ENCODE assay signal across 8 cellular contexts in the genomic region with DNA sequence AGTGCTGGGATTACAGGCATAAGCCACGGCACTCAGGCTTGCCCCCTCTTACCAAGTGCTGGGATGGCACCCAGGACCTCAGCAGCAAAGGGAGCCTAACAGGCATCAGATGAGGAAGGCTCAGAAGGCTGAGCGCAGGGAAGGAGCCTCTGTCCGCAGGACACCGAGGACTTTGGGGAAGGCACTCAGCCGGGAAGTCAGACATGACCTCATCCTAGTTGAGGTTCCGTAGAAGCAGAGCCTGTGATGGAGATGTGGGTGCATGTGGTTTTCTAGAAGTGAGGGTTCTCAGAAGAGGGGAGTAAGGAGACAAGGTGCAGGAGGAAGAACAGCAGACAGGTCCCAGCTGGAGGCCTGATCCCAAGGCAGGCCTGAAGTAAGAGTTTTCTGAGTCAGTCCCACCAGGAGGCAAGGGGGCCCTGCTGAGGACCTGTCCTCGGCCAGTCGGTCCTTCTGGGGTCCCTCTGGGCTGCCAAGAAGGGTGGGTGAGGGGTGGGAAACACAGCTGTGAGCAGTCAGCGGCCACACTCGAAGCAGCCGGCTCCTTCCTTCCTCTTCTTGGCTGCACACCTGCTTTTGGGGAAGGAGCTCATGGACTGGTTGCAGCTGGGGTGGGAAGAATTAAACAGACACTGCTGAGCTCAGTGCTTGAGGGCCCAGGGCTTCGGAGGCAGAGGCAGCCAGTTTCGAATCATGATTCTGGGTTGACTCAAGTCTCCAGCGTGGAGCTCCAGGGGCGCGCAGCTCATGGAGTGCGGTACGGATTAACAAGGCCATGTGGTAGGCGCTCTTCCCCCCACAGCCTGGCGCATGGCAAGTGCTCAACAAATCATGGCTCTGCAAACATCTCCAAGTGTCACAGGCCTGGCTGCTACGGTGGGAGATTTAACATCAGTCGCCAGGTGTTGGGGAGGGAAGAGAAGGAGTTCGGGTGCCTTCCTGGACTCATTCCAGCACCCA. TPM values are rescaled to one million over a fixed set of nuclear protein-coding genes. Genes with fewer than 3 reads are reported as not detected.
DNase-seq lines count a peak whose midpoint lies in the region; ATAC-seq and TF ChIP-seq lines count a peak whose summit lies in the region.

No MANE protein-coding gene starts in this region.

- no peaks in the 10 kb centered on the region for H3K9me3 ChIP-seq in smooth muscle cell (replicated peaks; ENCODE audit: low read depth)

- peak overlapping the region; percentile 53 to 70 (median 66) for H3K27ac Mint-ChIP-seq in IgD-negative memory B cell

- peak; percentile 63 for DNase-seq in SKM-1 treated with dmso at 0.1 percent for 144 hours (lab: John Stamatoyannopoulos, UW; ENCODE audit: unreplicated experiment)
- DNase-seq in cardiac septum (ENCODE audit: low spot score), result peak; percentile 83
- no peak for DNase-seq in smooth muscle cell (lab: John Stamatoyannopoulos, UW; ENCODE audit: unreplicated experiment)
- DNase-seq in stimulated activated CD4-positive, alpha-beta T cell treated with anti-CD3 and anti-CD28 coated beads, Interleukin-4, amount 100 ng/mL, for 24 hours, result no peak
- DNase-seq in NCI-H345 treated with DMSO at 0.1 percent for 48 hours (lab: John Stamatoyannopoulos, UW; ENCODE audit: unreplicated experiment), result no peak
- DNase-seq in activated CD8-positive, alpha-beta memory T cell treated with anti-CD3 and anti-CD28 coated beads, Interleukin-2, amount 50 U/mL, for 48 hours, result no peak

- no peak overlapping the region for H3K4me3 ChIP-seq in smooth muscle cell

- no peaks in the 10 kb centered on the region for H3K27me3 ChIP-seq in smooth muscle cell (ENCODE audit: low read depth)

- TF ChIP-seq CTCF in smooth muscle cell (IDR thresholded peaks at IDR 0.05; ENCODE audit: borderline replicate concordance, insufficient read depth, poor library complexity, severe bottlenecking), result no peak

- H3F3A ChIP-seq in smooth muscle cell (ENCODE audit: low read depth), result no peaks in the 10 kb centered on the region

- peaks cover 3% of the 10 kb centered on the region for H3K36me3 Mint-ChIP-seq in IgD-negative memory B cell

- peak overlapping the region in 3 of 4 donors; percentile 35 to 88 (median 78) for H3K4me3 Mint-ChIP-seq in IgD-negative memory B cell

- no peak overlapping the region for H3K9ac ChIP-seq in smooth muscle cell (ENCODE audit: low read depth)

- H3K36me3 ChIP-seq in smooth muscle cell (ENCODE audit: low read depth), result no peaks in the 10 kb centered on the region

- no peaks in the 10 kb centered on the region for H4K20me1 ChIP-seq in smooth muscle cell (ENCODE audit: low read depth)

- H2AFZ ChIP-seq in smooth muscle cell (ENCODE audit: low read depth), result no peak overlapping the region

- intact Hi-C loops in cardiac septum (cut with DNase I), result loop anchor here (5.0 kb wide), 1 partner anchor 42 kb away; a partner anchor contains a TSS

- H3K4me2 ChIP-seq in smooth muscle cell, result peak overlapping the region; percentile 46

- H3K9me3 Mint-ChIP-seq in IgD-negative memory B cell, result no peaks in the 10 kb centered on the region

- H3K4me1 ChIP-seq in smooth muscle cell (ENCODE audit: low read depth), result peaks cover 18% of the 10 kb centered on the region

- ATAC-seq in HG03565 (IDR thresholded peaks at IDR 0.05; ENCODE audit: unreplicated experiment), result no peak

- H3K27me3 Mint-ChIP-seq in IgD-negative memory B cell, result no peaks in the 10 kb centered on the region

- H3K27ac ChIP-seq in smooth muscle cell (ENCODE audit: low read depth), result peak overlapping the region; percentile 78

- 76% methylated on average over 23 of the region's 23 CpGs for WGBS in smooth muscle cell (ENCODE audit: low lambda C conversion rate)

- H3K4me1 Mint-ChIP-seq in IgD-negative memory B cell, result peaks cover 26% of the 10 kb centered on the region in 3 donors

- no peaks in the 10 kb centered on the region for H3K79me2 ChIP-seq in smooth muscle cell (ENCODE audit: low read depth)

RNA-seq across cellular contexts. Expression of a gene that starts 38.9 kb away (rescaled TPM):
- polyA plus RNA-seq in IgD-negative memory B cell (60.9 TPM), smooth muscle cell (10.1 and 10.9 TPM in 2 replicates)
- total RNA-seq in cardiac septum (31.2 TPM), smooth muscle cell (6.4 and 8.2 TPM in 2 replicates)

RNA-seq across cellular contexts. Expression of a gene that starts 42.6 kb away (rescaled TPM):
- 318 TPM for polyA plus RNA-seq in IgD-negative memory B cell
- total RNA-seq in cardiac septum, result 40.5 TPM
- 40.4 and 77.9 TPM in 2 replicates for total RNA-seq in smooth muscle cell
- polyA plus RNA-seq in smooth muscle cell, result 72.6 and 98.0 TPM in 2 replicates

Comparison
In these comparisons a context has a peak if more than half of its experiments do, and no peak if none do; other contexts are left out.
1. DNase-seq: peak in SKM-1 treated with dmso at 0.1 percent for 144 hours (single experiment) and cardiac septum (single experiment); none in smooth muscle cell (single experiment), stimulated activated CD4-positive, alpha-beta T cell treated with anti-CD3 and anti-CD28 coated beads, Interleukin-4, amount 100 ng/mL, for 24 hours (single experiment), NCI-H345 treated with DMSO at 0.1 percent for 48 hours (single experiment) and activated CD8-positive, alpha-beta memory T cell treated with anti-CD3 and anti-CD28 coated beads, Interleukin-2, amount 50 U/mL, for 48 hours (single experiment).